ENCODE assay signal across 8 cellular contexts in genomic region chr2:64562148-64562784, GRCh38. TPM values are rescaled to one million over a fixed set of nuclear protein-coding genes. Genes with fewer than 3 reads are reported as not detected.
DNase-seq lines count a peak whose midpoint lies in the region; ATAC-seq and TF ChIP-seq lines count a peak whose summit lies in the region.

No MANE protein-coding gene starts in this region.

- H3K36me3 ChIP-seq in mucosa of descending colon (ENCODE audit: low read depth), result no peaks in the 10 kb centered on the region

- no peaks in the 10 kb centered on the region for H3K9me3 ChIP-seq in mucosa of descending colon

- in situ Hi-C loops in astrocyte of the spinal cord (cut with HindIII; ENCODE audit: low sequenced_read_pairs), result no loop called here

- intact Hi-C loops in mucosa of descending colon (cut with DNase I, micrococcal nuclease), result loop anchor here in 1 of 2 donors (10.0 kb wide), 1 partner anchor 227 kb away; no protein-coding TSS in a partner anchor

- H3K4me3 ChIP-seq in LNCaP clone FGC (ENCODE audit: low read depth, low read length) (no peak overlapping the region), astrocyte of the spinal cord (ENCODE audit: low read depth, low read length) (no peak overlapping the region), mucosa of descending colon (no peak overlapping the region)

- H3K4me1 ChIP-seq in mucosa of descending colon (ENCODE audit: low read depth), result peaks cover 5% of the 10 kb centered on the region

- TF ChIP-seq CTCF in LNCaP clone FGC (IDR thresholded peaks at IDR 0.05; ENCODE audit: control insufficient read depth, extremely low read depth, insufficient read depth) (peak; percentile 23; the same call in 1 of the 2 replicates), astrocyte of the spinal cord (IDR thresholded peaks at IDR 0.05; ENCODE audit: low read depth, low read length) (peak; percentile 14), mucosa of descending colon (IDR thresholded peaks at IDR 0.05) (no peak)

- ATAC-seq in mucosa of descending colon (peak; percentile 58), GM21447 (IDR thresholded peaks at IDR 0.05; ENCODE audit: unreplicated experiment) (no peak)

- DNase-seq in EL, result peak; percentile 19
- DNase-seq in LNCaP clone FGC (ENCODE audit: low read depth), result no peak
- peak; percentile 11 for DNase-seq in astrocyte of the spinal cord (ENCODE audit: low read depth, low spot score)
- DNase-seq in mucosa of descending colon, result no peak
- no peak for DNase-seq in C1 segment of cervical spinal cord (lab: John Stamatoyannopoulos, UW)
- no peak for DNase-seq in NCI-H1092 (lab: John Stamatoyannopoulos, UW)
- no peak for DNase-seq in hepatic stellate cell (ENCODE audit: low spot score)

RNA-seq across cellular contexts. Expression of gene AFTPH, which starts 38.1 kb away (rescaled TPM):
- total RNA-seq in mucosa of descending colon, result 10 to 100 TPM; 45.9 to 61.2 (median 50.4) TPM

Comparison
In these comparisons a context has a peak if more than half of its experiments do, and no peak if none do; other contexts are left out.
1. DNase-seq: peak in EL (single experiment) and astrocyte of the spinal cord (single experiment); none in LNCaP clone FGC (single experiment), mucosa of descending colon (0 of 3), C1 segment of cervical spinal cord (0 of 14), NCI-H1092 (single experiment) and hepatic stellate cell (single experiment).